In genomic region chr9:32728181-32728580, GRCh38 we compare ENCODE assay signal across 26 cellular contexts. TPM values are rescaled to one million over a fixed set of nuclear protein-coding genes. Genes with fewer than 3 reads are reported as not detected.
DNase-seq lines count a peak whose midpoint lies in the region; ATAC-seq and TF ChIP-seq lines count a peak whose summit lies in the region.
"Had no signal": no experiment of that assay in that cellular context is flagged by ENCODE, and none has a peak within 500 bp of the region (broad histone marks: within the 10 kb centered on the region; RNA-seq: fewer than 3 reads in every experiment).

No MANE protein-coding gene starts in this region.

- no peaks in the 10 kb centered on the region for H4K20me1 ChIP-seq in PC-9 (ENCODE audit: insufficient read depth)

- in situ Hi-C loops in KBM-7 (cut with MboI; ENCODE audit: low pct_unique_long_range_greater_than_20kb, low sequenced_read_pairs), result no loop called here

- CTCF ChIA-PET in PC-9 (lab: Charles Lee), result no interaction called here

- DNase-seq in KBM-7 (peak; percentile 13), NB4 (ENCODE audit: low read depth) (peak; percentile 85), PC-9 (peak; percentile 3 to 74), cerebellum (ENCODE audit: low spot score) (no peak), NCI-H1436 treated with DMSO at 0.1 percent for 48 hours (lab: John Stamatoyannopoulos, UW) (no peak)
- DNase-seq: ACHN; DMS53; EL; H9; HFFc6; NCI-H1048; NCI-H1417 treated with DMSO at 0.1 percent for 48 hours; NCI-H1930; NCI-H2227 treated with DMSO at 0.1 percent for 48 hours; NCI-H510A treated with DMSO at 0.1 percent for 48 hours; NCI-H748 treated with DMSO at 0.1 percent for 48 hours; NK-92 treated with Interleukin-12 subunit alpha and Interleukin-12 subunit beta, amount 100 ng/mL, for 24 hours; SJCRH30; T1000 had no signal

- peak overlapping the region; percentile 76 for H3K27ac ChIP-seq in PC-9
- H3K27ac ChIP-seq: C4-2B, SJCRH30 had no signal

- POLR2A ChIA-PET in PC-9 (lab: Charles Lee; ENCODE audit: unreplicated experiment), result no interaction called here

- no peak for TF ChIP-seq CTCF in NB4 (IDR thresholded peaks at IDR 0.05; ENCODE audit: low read depth, low read length)
- no peak for TF ChIP-seq CTCF in PC-9 (conservative IDR thresholded peaks at IDR 0.05)

- no peaks in the 10 kb centered on the region for H3K36me3 ChIP-seq in PC-9 (ENCODE audit: low read depth)
- H3K36me3 ChIP-seq: SJCRH30 had no signal

- H3K4me1 ChIP-seq in PC-9 (replicated peaks; ENCODE audit: insufficient read depth), result peaks cover 21% of the 10 kb centered on the region

- no peaks in the 10 kb centered on the region for H3K9me2 ChIP-seq in PC-9 (ENCODE audit: insufficient read depth)

- H3K4me3 ChIP-seq in NB4 (ENCODE audit: low read depth, low read length), result no peak overlapping the region
- H3K4me3 ChIP-seq in PC-9, result no peak overlapping the region
- H3K4me3 ChIP-seq: K562, SJCRH30 had no signal

- no peak overlapping the region for H2AFZ ChIP-seq in PC-9

- no peaks in the 10 kb centered on the region for H3K27me3 ChIP-seq in PC-9 (ENCODE audit: insufficient read depth, low read depth)
- H3K27me3 ChIP-seq: SJCRH30 had no signal

- H3F3A ChIP-seq in PC-9 (ENCODE audit: insufficient read depth, low read depth), result peaks cover 11% of the 10 kb centered on the region

- ATAC-seq in HG02798 (IDR thresholded peaks at IDR 0.05; ENCODE audit: poor library complexity, unreplicated experiment) (no peak), GM18909 (IDR thresholded peaks at IDR 0.05; ENCODE audit: poor library complexity, unreplicated experiment) (no peak)
- ATAC-seq: HepG2, K562, Panc1 had no signal

- intact Hi-C loops in PC-9 (cut with micrococcal nuclease; ENCODE audit: unreplicated experiment), result no loop called here

- no peaks in the 10 kb centered on the region for H3K79me2 ChIP-seq in PC-9 (ENCODE audit: low read depth)

- TF ChIP-seq POLR2A in NB4 (IDR thresholded peaks at IDR 0.05; ENCODE audit: extremely low read depth, insufficient read length), result no peak

- BruUV-seq in PC-9 (replicated peaks; lab: Mats Ljungman, UMichigan), result no TSS peak

- H3K9me3 ChIP-seq in PC-9 (ENCODE audit: insufficient read depth, low read depth), result no peaks in the 10 kb centered on the region
- H3K9me3 ChIP-seq: SJCRH30 had no signal

- H3K4me2 ChIP-seq in PC-9, result peak overlapping the region; percentile 40; the same call in 1 of the 2 replicates

RNA-seq across cellular contexts. Expression of gene TMEM215, which starts 55.2 kb away (rescaled TPM):
- total RNA-seq in PC-9 (2021) (not detected in 2 replicates), cerebellum (0.91 TPM)
- total RNA-seq: HepG2, HFFc6, HT-29, K562, SJCRH30 had no signal

Comparison
In these comparisons a context has a peak if more than half of its experiments do, and no peak if none do; other contexts are left out.
1. DNase-seq: peak in KBM-7 (single experiment), NB4 (single experiment) and PC-9 (2 of 2); none in cerebellum (single experiment) and NCI-H1436 treated with DMSO at 0.1 percent for 48 hours (single experiment).